ENCODE assay signal across 1 cellular context in genomic region chr2:54115284-54116137, GRCh38.
TF ChIP-seq lines count a peak whose summit lies in the region.

TSS of gene ACYP2 (plus strand) at chr2:54115615.

TF ChIP-seq in IMR-90, 13 proteins besides CTCF, POLR2A, EP300 and RAD21 (continued from another document):
- no peak for TF ChIP-seq RCOR1 (IDR thresholded peaks at IDR 0.05; ENCODE audit: insufficient replicate concordance, low read length)
- TF ChIP-seq FOS (IDR thresholded peaks at IDR 0.05; ENCODE audit: low read depth, low read length) = no peak
- TF ChIP-seq MXI1 (IDR thresholded peaks at IDR 0.05; ENCODE audit: borderline replicate concordance, low read depth, low read length) = no peak
